In the genomic region with DNA sequence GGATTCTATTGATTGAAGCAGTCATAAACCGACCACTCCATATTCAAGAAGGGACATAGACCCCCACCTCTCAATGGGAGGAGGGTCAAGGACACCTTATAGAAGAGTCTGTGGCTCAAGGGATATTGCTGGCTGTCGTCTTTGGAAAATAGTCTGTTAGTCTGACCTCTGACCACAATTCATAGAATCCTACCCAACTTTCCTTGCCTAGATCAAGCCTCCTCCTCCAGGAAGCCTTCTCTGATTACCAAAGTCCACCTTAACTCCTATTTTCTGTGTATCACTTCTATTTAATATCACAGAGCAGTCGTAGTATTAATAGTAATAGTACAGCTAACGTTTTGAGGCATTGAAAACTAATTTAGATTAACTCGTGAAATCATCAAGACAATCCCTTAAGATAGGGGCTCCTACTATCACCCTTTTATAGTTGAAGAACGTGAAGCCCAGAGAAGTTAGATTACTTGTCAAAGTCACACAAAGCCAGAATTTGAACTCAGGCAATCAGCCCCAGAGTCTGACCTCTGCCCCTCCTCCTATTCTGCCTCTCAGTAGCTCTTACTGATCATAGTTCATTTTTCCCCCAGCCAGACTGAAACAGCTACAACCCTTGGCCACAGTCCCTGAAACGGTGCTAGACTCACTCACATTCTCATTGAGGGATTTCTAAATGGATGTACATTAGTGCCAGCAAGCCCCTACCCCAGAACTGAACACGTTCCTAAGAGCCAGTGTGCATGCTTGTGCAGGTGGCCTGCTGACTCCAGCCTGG, we compare ENCODE assay signal across 25 cellular contexts.
DNase-seq lines count a peak whose midpoint lies in the region; ATAC-seq, FAIRE-seq and TF ChIP-seq lines count a peak whose summit lies in the region.
"Had no signal": no experiment of that assay in that cellular context is flagged by ENCODE, and none has a peak within 500 bp of the region (broad histone marks: within the 10 kb centered on the region; RNA-seq: fewer than 3 reads in every experiment).

No MANE protein-coding gene starts in this region.

- no peak for TF ChIP-seq CTCF in HepG2 (CRISPR knock-in tag; IDR thresholded peaks at IDR 0.05)
- no peak for TF ChIP-seq CTCF in progenitor cell of endocrine pancreas (IDR thresholded peaks at IDR 0.05; ENCODE audit: unreplicated experiment)

- H4K20me1 ChIP-seq in HepG2 (ENCODE audit: insufficient read depth, low read length), result no peaks in the 10 kb centered on the region

- H3K4me2 ChIP-seq in HepG2 (ENCODE audit: low read depth, low read length), result peak overlapping the region; percentile 7; the same call in 1 of the 2 replicates
- no peak overlapping the region for H3K4me2 ChIP-seq in neuronal stem cell (ENCODE audit: insufficient read depth, low read length, poor library complexity, severe bottlenecking)
- H3K4me2 ChIP-seq: KMS-11 had no signal

- no peak overlapping the region for H4K8ac ChIP-seq in neuronal stem cell (ENCODE audit: low read depth, low read length)

- no peak for TF ChIP-seq POLR2A in HepG2 (IDR thresholded peaks at IDR 0.05; ENCODE audit: insufficient read depth in 1 of 2, low read depth in 2 of 2, low read length in 2 of 2)

- TF ChIP-seq EP300 in HepG2 (IDR thresholded peaks at IDR 0.05; ENCODE audit: low read depth in 2 of 2, low read length in 2 of 2), result no peak
- no peak for TF ChIP-seq EP300 in HepG2 (CRISPR knock-in tag; IDR thresholded peaks at IDR 0.05; ENCODE audit: borderline replicate concordance)

- H3K4me3 Mint-ChIP-seq in stimulated activated naive CD8-positive, alpha-beta T cell treated with anti-CD3 and anti-CD28 coated beads, Interleukin-15, Interleukin-2, amounts not matched to agents 100 ng/mL and 50 ng/mL, for 24 hours, result no peak overlapping the region
- H3K4me3 Mint-ChIP-seq in progenitor cell of endocrine pancreas (ENCODE audit: low read depth), result no peak overlapping the region
- H3K4me3 Mint-ChIP-seq: CD4-positive, alpha-beta memory T cell had no signal

- no peak for DNase-seq in stimulated activated naive CD8-positive, alpha-beta T cell treated with anti-CD3 and anti-CD28 coated beads, Interleukin-15, Interleukin-2, amounts not matched to agents 100 U/mL and 50 U/mL, for 24 hours
- DNase-seq in HepG2 (ENCODE audit: low spot score) (no peak), progenitor cell of endocrine pancreas (ENCODE audit: low spot score, unreplicated experiment) (no peak), neuronal stem cell (ENCODE audit: low spot score) (no peak)
- DNase-seq in activated effector memory CD4-positive, alpha-beta T cell treated with anti-CD3 and anti-CD28 coated beads, Interleukin-2, amount 50 U/mL, for 16 hours, result no peak
- DNase-seq: C1 segment of cervical spinal cord; Caco-2; CD4-positive, alpha-beta memory T cell; HCEC 1CT; IMR-90; NCI-H1105; NCI-H1436 treated with DMSO at 0.1 percent for 48 hours; NCI-H187 treated with DMSO at 0.1 percent for 48 hours; NCI-H2171 treated with DMSO at 0.1 percent for 48 hours; NCI-H345; NCI-H524; NCI-H82; NK-92 treated with Interleukin-12 subunit alpha and Interleukin-12 subunit beta, amount 100 ng/mL, for 24 hours; PC-3 had no signal

- H3K4me1 Mint-ChIP-seq in stimulated activated naive CD8-positive, alpha-beta T cell treated with anti-CD3 and anti-CD28 coated beads, Interleukin-15, Interleukin-2, amounts not matched to agents 100 ng/mL and 50 ng/mL, for 24 hours (ENCODE audit: low read depth), result peaks cover 75% of the 10 kb centered on the region
- peaks cover 19% of the 10 kb centered on the region for H3K4me1 Mint-ChIP-seq in progenitor cell of endocrine pancreas (ENCODE audit: low read depth)

- H2BK15ac ChIP-seq in neuronal stem cell (ENCODE audit: low read length), result no peak overlapping the region

- peaks cover 14% of the 10 kb centered on the region for H3K4me1 ChIP-seq in HepG2 (ENCODE audit: insufficient read depth, low read length)
- H3K4me1 ChIP-seq in neuronal stem cell (ENCODE audit: control insufficient read depth in 2 of 2, insufficient read depth in 1 of 2, low read depth in 1 of 2, low read length in 2 of 2), result no peaks in the 10 kb centered on the region
- H3K4me1 ChIP-seq: Caco-2 had no signal

- no peak overlapping the region for H3K14ac ChIP-seq in neuronal stem cell (ENCODE audit: low read length)

- H3K27me3 ChIP-seq in HepG2 (ENCODE audit: control insufficient read depth in 1 of 2, insufficient read depth in 2 of 2, low read length in 2 of 2) (no peaks in the 10 kb centered on the region), neuronal stem cell (ENCODE audit: control insufficient read depth in 3 of 3, insufficient read depth in 3 of 3, low read depth in 1 of 3, low read length in 3 of 3) (peaks cover 0 to 10% (median 0%) of the 10 kb centered on the region in 3 experiments)

- 39% methylated on average over 6 of the region's 8 CpGs for WGBS in HepG2 (ENCODE audit: low lambda C conversion rate)
- WGBS in neuronal stem cell (ENCODE audit: extremely low coverage in 2 of 2, insufficient read length in 2 of 2, insufficient replicate concordance in 1 of 2), 2 donors, result no CpG with 5 or more reads among the region's 8 CpGs

- no peak overlapping the region for H3K9ac ChIP-seq in HepG2 (ENCODE audit: insufficient read depth, low read depth, low read length)
- H3K9ac ChIP-seq in neuronal stem cell (ENCODE audit: low read depth, low read length, poor library complexity), result no peak overlapping the region
- H3K9ac ChIP-seq: KMS-11 had no signal

- peak overlapping the region; percentile 28 for H3K27ac Mint-ChIP-seq in stimulated activated naive CD8-positive, alpha-beta T cell treated with anti-CD3 and anti-CD28 coated beads, Interleukin-15, Interleukin-2, amounts not matched to agents 100 ng/mL and 50 ng/mL, for 24 hours
- peak overlapping the region; percentile 66 for H3K27ac Mint-ChIP-seq in progenitor cell of endocrine pancreas
- H3K27ac Mint-ChIP-seq: CD4-positive, alpha-beta memory T cell had no signal

- peaks cover 10% of the 10 kb centered on the region for H3K36me3 Mint-ChIP-seq in stimulated activated naive CD8-positive, alpha-beta T cell treated with anti-CD3 and anti-CD28 coated beads, Interleukin-15, Interleukin-2, amounts not matched to agents 100 ng/mL and 50 ng/mL, for 24 hours (ENCODE audit: low read depth)
- H3K36me3 Mint-ChIP-seq in progenitor cell of endocrine pancreas (ENCODE audit: insufficient read depth), result no peaks in the 10 kb centered on the region
- H3K36me3 Mint-ChIP-seq: CD4-positive, alpha-beta memory T cell had no signal

- H3K36me3 ChIP-seq in HepG2 (replicated peaks in 1 of 2; ENCODE audit: control insufficient read depth in 1 of 2, insufficient read depth in 2 of 2, low read length in 2 of 2) (no peaks in the 10 kb centered on the region), neuronal stem cell (replicated peaks in 1 of 2; ENCODE audit: control insufficient read depth in 2 of 2, insufficient read depth in 2 of 2, low read length in 2 of 2) (no peaks in the 10 kb centered on the region)

- no peak overlapping the region for H3K4ac ChIP-seq in neuronal stem cell (ENCODE audit: low read length)

- H3K18ac ChIP-seq in neuronal stem cell (ENCODE audit: low read length), result no peak overlapping the region

- CTCF ChIA-PET in HepG2 (lab: Yijun Ruan, JAX; ENCODE audit: low intra/inter-chr PET ratio, low total read pairs), result no interaction called here

- intact Hi-C loops in HepG2 (cut with micrococcal nuclease; ENCODE audit: unreplicated experiment), result no loop called here

- H2AFZ ChIP-seq in HepG2 (ENCODE audit: low read length) (no peak overlapping the region), neuronal stem cell (ENCODE audit: low read length) (no peak overlapping the region)

- no peaks in the 10 kb centered on the region for H3K79me1 ChIP-seq in neuronal stem cell (ENCODE audit: low read depth, low read length)

- no peak overlapping the region for H3K4me3 ChIP-seq in HepG2 (replicated peaks in 1 of 3; ENCODE audit: insufficient read depth in 1 of 3, low read depth in 2 of 3, low read length in 3 of 3)
- no peak overlapping the region for H3K4me3 ChIP-seq in neuronal stem cell (ENCODE audit: low read length in 2 of 2)

- TF ChIP-seq RAD21 in HepG2 (CRISPR knock-in tag; IDR thresholded peaks at IDR 0.05), result no peak

- H2AK5ac ChIP-seq in neuronal stem cell (ENCODE audit: low read depth, low read length), result no peak overlapping the region

- no peak for ATAC-seq in stimulated activated naive CD8-positive, alpha-beta T cell treated with anti-CD3 and anti-CD28 coated beads, Interleukin-15, Interleukin-2, amounts not matched to agents 100 U/mL and 50 U/mL, for 24 hours
- ATAC-seq in HepG2, result peak; percentile 60; the same call in 2 of the 3 replicates
- ATAC-seq in GM18868 (IDR thresholded peaks at IDR 0.05; ENCODE audit: unreplicated experiment), result no peak
- ATAC-seq: PC-3, SK-N-SH treated with all-trans-retinoic acid at 6 μM for 48 hours had no signal

- in situ Hi-C loops in HepG2 (cut with HindIII; ENCODE audit: extremely low pct_ligation_motif_present, low pct_unique_long_range_greater_than_20kb), result no loop called here

- no peak for FAIRE-seq in HepG2 (lab: Jason Lieb, UNC)
- FAIRE-seq: G401.6, H1 had no signal

- H3K9me3 Mint-ChIP-seq in stimulated activated naive CD8-positive, alpha-beta T cell treated with anti-CD3 and anti-CD28 coated beads, Interleukin-15, Interleukin-2, amounts not matched to agents 100 ng/mL and 50 ng/mL, for 24 hours, result peaks cover 10% of the 10 kb centered on the region
- H3K9me3 Mint-ChIP-seq in progenitor cell of endocrine pancreas (ENCODE audit: low read depth), result peaks cover 20% of the 10 kb centered on the region

- no peak overlapping the region for H3K27ac ChIP-seq in HepG2 (ENCODE audit: extremely low read length, insufficient read depth, low read length)
- no peak overlapping the region for H3K27ac ChIP-seq in neuronal stem cell (replicated peaks; ENCODE audit: low read length)
- H3K27ac ChIP-seq: KMS-11 had no signal

- POLR2A ChIA-PET in HepG2 (lab: Yijun Ruan, JAX), result no interaction called here

- no peak overlapping the region for H2BK120ac ChIP-seq in neuronal stem cell (ENCODE audit: low read depth, low read length)

- no peaks in the 10 kb centered on the region for H3K79me2 ChIP-seq in HepG2 (ENCODE audit: insufficient read depth, low read length)

- H2BK12ac ChIP-seq in neuronal stem cell (ENCODE audit: low read length), result no peak overlapping the region

- no peak overlapping the region for H2BK5ac ChIP-seq in neuronal stem cell (ENCODE audit: low read length)

- H3K27me3 Mint-ChIP-seq in stimulated activated naive CD8-positive, alpha-beta T cell treated with anti-CD3 and anti-CD28 coated beads, Interleukin-15, Interleukin-2, amounts not matched to agents 100 ng/mL and 50 ng/mL, for 24 hours, result no peaks in the 10 kb centered on the region
- H3K27me3 Mint-ChIP-seq in progenitor cell of endocrine pancreas, result no peaks in the 10 kb centered on the region
- H3K27me3 Mint-ChIP-seq: CD4-positive, alpha-beta memory T cell had no signal

- H3K9me3 ChIP-seq in HepG2 (ENCODE audit: low read length), result no peaks in the 10 kb centered on the region
- no peaks in the 10 kb centered on the region for H3K9me3 ChIP-seq in neuronal stem cell (replicated peaks in 1 of 2; ENCODE audit: control insufficient read depth in 2 of 2, insufficient read depth in 1 of 2, low read depth in 1 of 2, low read length in 2 of 2)
- H3K9me3 ChIP-seq: Caco-2 had no signal

- no peak overlapping the region for H3K23ac ChIP-seq in neuronal stem cell (ENCODE audit: low read depth, low read length, poor library complexity)

- BruUV-seq in HepG2 (replicated peaks; lab: Mats Ljungman, UMichigan), result no TSS peak

- no peak overlapping the region for H4K91ac ChIP-seq in neuronal stem cell (ENCODE audit: low read depth, low read length, poor library complexity)
